ENCODE assay signal across 1 cellular context in the genomic region with DNA sequence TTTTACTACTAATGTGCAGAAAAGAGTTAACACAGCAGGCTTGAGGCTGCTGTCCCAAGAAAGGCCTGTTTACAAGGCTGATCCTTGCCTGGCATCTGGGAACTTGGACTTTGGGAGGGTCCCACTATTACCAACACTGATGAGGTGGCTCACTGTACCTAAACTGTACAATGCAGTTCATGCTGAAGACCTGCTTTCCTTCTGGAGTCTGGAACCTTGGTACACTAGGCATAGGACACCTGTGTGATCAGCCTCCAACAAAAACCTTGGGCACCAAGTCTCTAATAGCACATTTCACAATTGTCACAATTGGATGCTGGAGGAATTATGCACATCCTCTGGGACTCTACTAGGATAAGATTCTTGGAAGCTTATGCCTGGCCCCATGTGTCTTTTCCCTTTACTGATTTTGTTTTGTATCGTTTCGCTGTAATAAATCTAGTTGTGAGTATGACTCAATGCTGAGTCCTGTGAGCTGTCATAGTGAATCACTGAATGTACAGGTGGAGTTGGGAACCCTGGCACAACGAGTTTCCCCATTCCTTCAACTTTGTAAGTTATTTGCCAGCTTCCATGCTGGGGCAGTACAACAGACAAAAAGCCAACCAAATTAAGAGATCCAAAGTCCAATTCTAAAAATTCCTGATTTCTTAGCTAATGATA.
TF ChIP-seq lines count a peak whose summit lies in the region.

No MANE protein-coding gene starts in this region.

TF ChIP-seq in SK-N-SH, 30 proteins besides CTCF, POLR2A, EP300 and RAD21 (continued from another document):
- TF ChIP-seq, protein P1, sequence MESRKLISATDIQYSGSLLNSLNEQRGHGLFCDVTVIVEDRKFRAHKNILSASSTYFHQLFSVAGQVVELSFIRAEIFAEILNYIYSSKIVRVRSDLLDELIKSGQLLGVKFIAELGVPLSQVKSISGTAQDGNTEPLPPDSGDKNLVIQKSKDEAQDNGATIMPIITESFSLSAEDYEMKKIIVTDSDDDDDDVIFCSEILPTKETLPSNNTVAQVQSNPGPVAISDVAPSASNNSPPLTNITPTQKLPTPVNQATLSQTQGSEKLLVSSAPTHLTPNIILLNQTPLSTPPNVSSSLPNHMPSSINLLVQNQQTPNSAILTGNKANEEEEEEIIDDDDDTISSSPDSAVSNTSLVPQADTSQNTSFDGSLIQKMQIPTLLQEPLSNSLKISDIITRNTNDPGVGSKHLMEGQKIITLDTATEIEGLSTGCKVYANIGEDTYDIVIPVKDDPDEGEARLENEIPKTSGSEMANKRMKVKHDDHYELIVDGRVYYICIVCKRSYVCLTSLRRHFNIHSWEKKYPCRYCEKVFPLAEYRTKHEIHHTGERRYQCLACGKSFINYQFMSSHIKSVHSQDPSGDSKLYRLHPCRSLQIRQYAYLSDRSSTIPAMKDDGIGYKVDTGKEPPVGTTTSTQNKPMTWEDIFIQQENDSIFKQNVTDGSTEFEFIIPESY (IDR thresholded peaks at IDR 0.05; ENCODE audit: borderline replicate concordance, low read depth): no peak
- TF ChIP-seq CHD2 (IDR thresholded peaks at IDR 0.05; ENCODE audit: low read length, partially characterized antibody): no peak
- TF ChIP-seq FOXM1 (IDR thresholded peaks at IDR 0.05; ENCODE audit: low read depth): no peak
- TF ChIP-seq, protein P2, sequence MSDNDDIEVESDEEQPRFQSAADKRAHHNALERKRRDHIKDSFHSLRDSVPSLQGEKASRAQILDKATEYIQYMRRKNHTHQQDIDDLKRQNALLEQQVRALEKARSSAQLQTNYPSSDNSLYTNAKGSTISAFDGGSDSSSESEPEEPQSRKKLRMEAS (IDR thresholded peaks at IDR 0.05; ENCODE audit: low read depth): peak; percentile 39; the same call in 1 of the 2 replicates
- TF ChIP-seq POLR2AphosphoS5 (IDR thresholded peaks at IDR 0.05; ENCODE audit: low read depth, low read length): no peak; the same call in 1 of the 2 replicates
- TF ChIP-seq, protein P3, sequence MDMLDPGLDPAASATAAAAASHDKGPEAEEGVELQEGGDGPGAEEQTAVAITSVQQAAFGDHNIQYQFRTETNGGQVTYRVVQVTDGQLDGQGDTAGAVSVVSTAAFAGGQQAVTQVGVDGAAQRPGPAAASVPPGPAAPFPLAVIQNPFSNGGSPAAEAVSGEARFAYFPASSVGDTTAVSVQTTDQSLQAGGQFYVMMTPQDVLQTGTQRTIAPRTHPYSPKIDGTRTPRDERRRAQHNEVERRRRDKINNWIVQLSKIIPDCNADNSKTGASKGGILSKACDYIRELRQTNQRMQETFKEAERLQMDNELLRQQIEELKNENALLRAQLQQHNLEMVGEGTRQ (IDR thresholded peaks at IDR 0.05; ENCODE audit: borderline replicate concordance, low read depth, low read length): no peak
- TF ChIP-seq, protein P4, sequence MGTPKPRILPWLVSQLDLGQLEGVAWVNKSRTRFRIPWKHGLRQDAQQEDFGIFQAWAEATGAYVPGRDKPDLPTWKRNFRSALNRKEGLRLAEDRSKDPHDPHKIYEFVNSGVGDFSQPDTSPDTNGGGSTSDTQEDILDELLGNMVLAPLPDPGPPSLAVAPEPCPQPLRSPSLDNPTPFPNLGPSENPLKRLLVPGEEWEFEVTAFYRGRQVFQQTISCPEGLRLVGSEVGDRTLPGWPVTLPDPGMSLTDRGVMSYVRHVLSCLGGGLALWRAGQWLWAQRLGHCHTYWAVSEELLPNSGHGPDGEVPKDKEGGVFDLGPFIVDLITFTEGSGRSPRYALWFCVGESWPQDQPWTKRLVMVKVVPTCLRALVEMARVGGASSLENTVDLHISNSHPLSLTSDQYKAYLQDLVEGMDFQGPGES (IDR thresholded peaks at IDR 0.05; ENCODE audit: low read depth, low read length): no peak
- TF ChIP-seq SMC3 (IDR thresholded peaks at IDR 0.05; ENCODE audit: low read depth, low read length): no peak
- peak; percentile 89 for TF ChIP-seq JUND (IDR thresholded peaks at IDR 0.05)
- TF ChIP-seq GATA2 (CRISPR knock-in tag; IDR thresholded peaks at IDR 0.05): no peak
- 0 out of 2 replicates have a peak, but pooled peaks have one; percentile 22 for TF ChIP-seq ELF1 (IDR thresholded peaks at IDR 0.05)
- TF ChIP-seq, protein P5, sequence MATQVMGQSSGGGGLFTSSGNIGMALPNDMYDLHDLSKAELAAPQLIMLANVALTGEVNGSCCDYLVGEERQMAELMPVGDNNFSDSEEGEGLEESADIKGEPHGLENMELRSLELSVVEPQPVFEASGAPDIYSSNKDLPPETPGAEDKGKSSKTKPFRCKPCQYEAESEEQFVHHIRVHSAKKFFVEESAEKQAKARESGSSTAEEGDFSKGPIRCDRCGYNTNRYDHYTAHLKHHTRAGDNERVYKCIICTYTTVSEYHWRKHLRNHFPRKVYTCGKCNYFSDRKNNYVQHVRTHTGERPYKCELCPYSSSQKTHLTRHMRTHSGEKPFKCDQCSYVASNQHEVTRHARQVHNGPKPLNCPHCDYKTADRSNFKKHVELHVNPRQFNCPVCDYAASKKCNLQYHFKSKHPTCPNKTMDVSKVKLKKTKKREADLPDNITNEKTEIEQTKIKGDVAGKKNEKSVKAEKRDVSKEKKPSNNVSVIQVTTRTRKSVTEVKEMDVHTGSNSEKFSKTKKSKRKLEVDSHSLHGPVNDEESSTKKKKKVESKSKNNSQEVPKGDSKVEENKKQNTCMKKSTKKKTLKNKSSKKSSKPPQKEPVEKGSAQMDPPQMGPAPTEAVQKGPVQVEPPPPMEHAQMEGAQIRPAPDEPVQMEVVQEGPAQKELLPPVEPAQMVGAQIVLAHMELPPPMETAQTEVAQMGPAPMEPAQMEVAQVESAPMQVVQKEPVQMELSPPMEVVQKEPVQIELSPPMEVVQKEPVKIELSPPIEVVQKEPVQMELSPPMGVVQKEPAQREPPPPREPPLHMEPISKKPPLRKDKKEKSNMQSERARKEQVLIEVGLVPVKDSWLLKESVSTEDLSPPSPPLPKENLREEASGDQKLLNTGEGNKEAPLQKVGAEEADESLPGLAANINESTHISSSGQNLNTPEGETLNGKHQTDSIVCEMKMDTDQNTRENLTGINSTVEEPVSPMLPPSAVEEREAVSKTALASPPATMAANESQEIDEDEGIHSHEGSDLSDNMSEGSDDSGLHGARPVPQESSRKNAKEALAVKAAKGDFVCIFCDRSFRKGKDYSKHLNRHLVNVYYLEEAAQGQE (IDR thresholded peaks at IDR 0.05; ENCODE audit: low read depth, low read length): no peak
- TF ChIP-seq TAF1 (IDR thresholded peaks at IDR 0.05; ENCODE audit: borderline replicate concordance, low read depth, low read length): no peak
- TF ChIP-seq MEF2A (IDR thresholded peaks at IDR 0.05; ENCODE audit: borderline replicate concordance, low read depth): no peak
- TF ChIP-seq NFIC (IDR thresholded peaks at IDR 0.05; ENCODE audit: borderline replicate concordance): peak; percentile 53
- TF ChIP-seq TEAD4 (IDR thresholded peaks at IDR 0.05; ENCODE audit: borderline replicate concordance, insufficient read depth): no peak
- TF ChIP-seq FOSL2 (IDR thresholded peaks at IDR 0.05; ENCODE audit: borderline replicate concordance, low read depth): peak; percentile 96
- TF ChIP-seq, protein P6, sequence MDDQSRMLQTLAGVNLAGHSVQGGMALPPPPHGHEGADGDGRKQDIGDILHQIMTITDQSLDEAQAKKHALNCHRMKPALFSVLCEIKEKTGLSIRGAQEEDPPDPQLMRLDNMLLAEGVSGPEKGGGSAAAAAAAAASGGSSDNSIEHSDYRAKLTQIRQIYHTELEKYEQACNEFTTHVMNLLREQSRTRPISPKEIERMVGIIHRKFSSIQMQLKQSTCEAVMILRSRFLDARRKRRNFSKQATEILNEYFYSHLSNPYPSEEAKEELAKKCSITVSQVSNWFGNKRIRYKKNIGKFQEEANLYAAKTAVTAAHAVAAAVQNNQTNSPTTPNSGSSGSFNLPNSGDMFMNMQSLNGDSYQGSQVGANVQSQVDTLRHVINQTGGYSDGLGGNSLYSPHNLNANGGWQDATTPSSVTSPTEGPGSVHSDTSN (IDR thresholded peaks at IDR 0.05): peak; percentile 95
- TF ChIP-seq SIN3A (IDR thresholded peaks at IDR 0.05; ENCODE audit: borderline replicate concordance, low read depth, low read length): 0 out of 2 replicates have a peak, but pooled peaks have one; percentile 28
- TF ChIP-seq RCOR1 (IDR thresholded peaks at IDR 0.05; ENCODE audit: low read length): no peak
- peak; percentile 85 for TF ChIP-seq TCF12 (IDR thresholded peaks at IDR 0.05)
